Comparison of ENCODE assay signal across 9 cellular contexts in genomic region chr21:37452222-37452621, GRCh38.
A peak's percentile ranks its signal among the peaks of the same experiment; 100 is the strongest.
DNase-seq lines count a peak whose midpoint lies in the region; ATAC-seq and TF ChIP-seq lines count a peak whose summit lies in the region.
"Had no signal": no experiment of that assay in that cellular context is flagged by ENCODE, and none has a peak within 500 bp of the region (broad histone marks: within the 10 kb centered on the region; RNA-seq: fewer than 3 reads in every experiment).

No MANE protein-coding gene starts in this region.

- no peak for TF ChIP-seq CTCF in smooth muscle cell (IDR thresholded peaks at IDR 0.05; ENCODE audit: borderline replicate concordance, insufficient read depth, poor library complexity, severe bottlenecking)
- no peak for TF ChIP-seq CTCF in endodermal cell (conservative IDR thresholded peaks at IDR 0.05)

- H3K9me3 ChIP-seq in smooth muscle cell (replicated peaks; ENCODE audit: low read depth) (no peaks in the 10 kb centered on the region), endodermal cell (ENCODE audit: control insufficient read depth, low read length) (no peaks in the 10 kb centered on the region)

- H3K4me3 Mint-ChIP-seq in activated naive CD8-positive, alpha-beta T cell treated with anti-CD3 and anti-CD28 coated beads, Interleukin-2, amount 50 U/mL, for 24 hours = no peak overlapping the region
- H3K4me3 Mint-ChIP-seq in endodermal cell = no peak overlapping the region

- H3K4me3 ChIP-seq in smooth muscle cell = no peak overlapping the region
- H3K4me3 ChIP-seq in endodermal cell (ENCODE audit: low read length) = no peak overlapping the region

- H3K4me2 ChIP-seq in smooth muscle cell = peak overlapping the region; percentile 50

- WGBS in smooth muscle cell (ENCODE audit: low lambda C conversion rate) = 16% methylated on average over 4 of the region's 4 CpGs
- WGBS in endodermal cell (ENCODE audit: insufficient coverage in 1 of 2, insufficient read length in 1 of 2), 2 experiments = 86 to 92% methylated on average over 3 to 4 of the region's 4 CpGs

- DNase-seq in GM04504 (ENCODE audit: low read depth) (peak; percentile 78), hepatic stellate cell (ENCODE audit: low spot score) (peak; percentile 78), smooth muscle cell (lab: John Stamatoyannopoulos, UW; ENCODE audit: unreplicated experiment) (no peak), GDM1 (lab: John Stamatoyannopoulos, UW) (no peak), GM19238 (ENCODE audit: insufficient read length, low spot score) (no peak), endodermal cell (no peak)
- DNase-seq in activated naive CD8-positive, alpha-beta T cell treated with anti-CD3 and anti-CD28 coated beads, Interleukin-2, amount 50 U/mL, for 24 hours = no peak

- H3K27ac ChIP-seq in smooth muscle cell (ENCODE audit: low read depth) = peak overlapping the region; percentile 84
- no peak overlapping the region for H3K27ac ChIP-seq in endodermal cell (ENCODE audit: low read depth, low read length)
- H3K27ac ChIP-seq: VCaP had no signal

- H2AFZ ChIP-seq in smooth muscle cell (ENCODE audit: low read depth) = no peak overlapping the region

- peak overlapping the region; percentile 9 for H3K27ac Mint-ChIP-seq in activated naive CD8-positive, alpha-beta T cell treated with anti-CD3 and anti-CD28 coated beads, Interleukin-2, amount 50 U/mL, for 24 hours
- no peak overlapping the region for H3K27ac Mint-ChIP-seq in endodermal cell

- H3K79me2 ChIP-seq in smooth muscle cell (ENCODE audit: low read depth) = peaks cover 87% of the 10 kb centered on the region

- H3K36me3 ChIP-seq in smooth muscle cell (ENCODE audit: low read depth) (no peaks in the 10 kb centered on the region), endodermal cell (ENCODE audit: control insufficient read depth, insufficient read depth, low read length) (peaks cover 9% of the 10 kb centered on the region)

- H3K9me3 Mint-ChIP-seq in activated naive CD8-positive, alpha-beta T cell treated with anti-CD3 and anti-CD28 coated beads, Interleukin-2, amount 50 U/mL, for 24 hours = no peaks in the 10 kb centered on the region
- H3K9me3 Mint-ChIP-seq in endodermal cell = no peaks in the 10 kb centered on the region

- peaks cover 21% of the 10 kb centered on the region for H3K36me3 Mint-ChIP-seq in activated naive CD8-positive, alpha-beta T cell treated with anti-CD3 and anti-CD28 coated beads, Interleukin-2, amount 50 U/mL, for 24 hours (ENCODE audit: low read depth)
- peaks cover 13% of the 10 kb centered on the region for H3K36me3 Mint-ChIP-seq in endodermal cell (ENCODE audit: low read depth)

- no peak overlapping the region for H3K9ac ChIP-seq in smooth muscle cell (ENCODE audit: low read depth)
- H3K9ac ChIP-seq in endodermal cell (ENCODE audit: extremely low read depth, low read length, poor library complexity, severe bottlenecking) = no peak overlapping the region

- peaks cover 38% of the 10 kb centered on the region for H3F3A ChIP-seq in smooth muscle cell (ENCODE audit: low read depth)

- peaks cover 100% of the 10 kb centered on the region for H4K20me1 ChIP-seq in smooth muscle cell (ENCODE audit: low read depth)

- no peak for ATAC-seq in activated naive CD8-positive, alpha-beta T cell treated with anti-CD3 and anti-CD28 coated beads, Interleukin-2, amount 50 U/mL, for 24 hours
- no peak for ATAC-seq in HG02588 (IDR thresholded peaks at IDR 0.05; ENCODE audit: unreplicated experiment)

- no peaks in the 10 kb centered on the region for H3K27me3 Mint-ChIP-seq in activated naive CD8-positive, alpha-beta T cell treated with anti-CD3 and anti-CD28 coated beads, Interleukin-2, amount 50 U/mL, for 24 hours
- no peaks in the 10 kb centered on the region for H3K27me3 Mint-ChIP-seq in endodermal cell (ENCODE audit: insufficient read depth)

- H3K4me1 ChIP-seq in smooth muscle cell (ENCODE audit: low read depth) (peaks cover 37% of the 10 kb centered on the region), endodermal cell (ENCODE audit: control insufficient read depth, insufficient read depth, low read length) (peaks cover 10% of the 10 kb centered on the region)

- no peaks in the 10 kb centered on the region for H3K27me3 ChIP-seq in smooth muscle cell (ENCODE audit: low read depth)
- H3K27me3 ChIP-seq in endodermal cell (ENCODE audit: control insufficient read depth, insufficient read depth, low read length, poor library complexity, severe bottlenecking) = no peaks in the 10 kb centered on the region

- H3K4me1 Mint-ChIP-seq in activated naive CD8-positive, alpha-beta T cell treated with anti-CD3 and anti-CD28 coated beads, Interleukin-2, amount 50 U/mL, for 24 hours = peaks cover 84% of the 10 kb centered on the region
- peaks cover 39% of the 10 kb centered on the region for H3K4me1 Mint-ChIP-seq in endodermal cell

Comparison
In these comparisons a context has a peak if more than half of its experiments do, and no peak if none do; other contexts are left out.
1. DNase-seq: peak in GM04504 (single experiment) and hepatic stellate cell (single experiment); none in activated naive CD8-positive, alpha-beta T cell treated with anti-CD3 and anti-CD28 coated beads, Interleukin-2, amount 50 U/mL, for 24 hours (single experiment), smooth muscle cell (single experiment), GDM1 (single experiment), GM19238 (single experiment) and endodermal cell (single experiment).